ENCODE assay signal across 9 cellular contexts in genomic region chr19:50478901-50479715, GRCh38. TPM values are rescaled to one million over a fixed set of nuclear protein-coding genes. Genes with fewer than 3 reads are reported as not detected.
DNase-seq lines count a peak whose midpoint lies in the region; TF ChIP-seq lines count a peak whose summit lies in the region.
"Had no signal": no experiment of that assay in that cellular context is flagged by ENCODE, and none has a peak within 500 bp of the region (broad histone marks: within the 10 kb centered on the region; RNA-seq: fewer than 3 reads in every experiment).

No MANE protein-coding gene starts in this region.

- H3K9ac ChIP-seq in neuronal stem cell (ENCODE audit: low read depth, low read length, poor library complexity): peak overlapping the region; percentile 2

- H3K23ac ChIP-seq in neuronal stem cell (ENCODE audit: low read depth, low read length, poor library complexity): no peak overlapping the region

- H3K14ac ChIP-seq in neuronal stem cell (ENCODE audit: low read length): no peak overlapping the region

- peak; percentile 66 for TF ChIP-seq CTCF in astrocyte of the cerebellum (IDR thresholded peaks at IDR 0.05; ENCODE audit: low read depth, low read length, missing control alignments)

- no peak overlapping the region for H3K4ac ChIP-seq in neuronal stem cell (ENCODE audit: low read length)

- H3K36me3 ChIP-seq in neuronal stem cell (replicated peaks in 1 of 2; ENCODE audit: control insufficient read depth in 2 of 2, insufficient read depth in 2 of 2, low read length in 2 of 2): peaks cover 18 to 34% of the 10 kb centered on the region in 2 donors

- DNase-seq in NCI-H2227 (lab: John Stamatoyannopoulos, UW; ENCODE audit: unreplicated experiment): peak; percentile 3
- DNase-seq in NCI-H2227 treated with DMSO at 0.1 percent for 48 hours (lab: John Stamatoyannopoulos, UW): no peak
- DNase-seq in HuH-7.5 (ENCODE audit: low spot score): peak; percentile 89
- no peak for DNase-seq in astrocyte of the cerebellum (ENCODE audit: low read depth)
- no peak for DNase-seq in neuronal stem cell (ENCODE audit: low spot score)
- no peak for DNase-seq in activated CD4-positive, CD25-positive, alpha-beta regulatory T cell (lab: John Stamatoyannopoulos, UW)
- no peak for DNase-seq in retina
- no peak for DNase-seq in GDM1 (lab: John Stamatoyannopoulos, UW)

- H3K4me3 ChIP-seq in astrocyte of the cerebellum (ENCODE audit: low read depth, low read length) (no peak overlapping the region), neuronal stem cell (ENCODE audit: low read length in 2 of 2) (no peak overlapping the region)

- no peak overlapping the region for H2AK5ac ChIP-seq in neuronal stem cell (ENCODE audit: low read depth, low read length)

- no peak overlapping the region for H2AFZ ChIP-seq in neuronal stem cell (ENCODE audit: low read length)

- peaks cover 5 to 31% of the 10 kb centered on the region in 2 donors for H3K9me3 ChIP-seq in neuronal stem cell (replicated peaks in 1 of 2; ENCODE audit: control insufficient read depth in 2 of 2, insufficient read depth in 1 of 2, low read depth in 1 of 2, low read length in 2 of 2)

- peaks cover 5% of the 10 kb centered on the region for H3K79me1 ChIP-seq in neuronal stem cell (ENCODE audit: low read depth, low read length)

- H3K4me2 ChIP-seq in neuronal stem cell (ENCODE audit: insufficient read depth, low read length, poor library complexity, severe bottlenecking): no peak overlapping the region

- no peak overlapping the region for H2BK15ac ChIP-seq in neuronal stem cell (ENCODE audit: low read length)

- WGBS in neuronal stem cell (ENCODE audit: extremely low coverage in 2 of 2, insufficient read length in 2 of 2, insufficient replicate concordance in 1 of 2), 2 donors: no CpG with 5 or more reads among the region's 19 CpGs

- no peak overlapping the region for H2BK5ac ChIP-seq in neuronal stem cell (ENCODE audit: low read length)

- no peak overlapping the region for H3K27ac ChIP-seq in neuronal stem cell (replicated peaks; ENCODE audit: low read length)
- H3K27ac ChIP-seq: C4-2B had no signal

- no peak overlapping the region for H4K8ac ChIP-seq in neuronal stem cell (ENCODE audit: low read depth, low read length)

- in situ Hi-C loops in astrocyte of the cerebellum (cut with HindIII; ENCODE audit: low sequenced_read_pairs): no loop called here

- no peaks in the 10 kb centered on the region for H3K4me1 ChIP-seq in neuronal stem cell (ENCODE audit: control insufficient read depth in 2 of 2, insufficient read depth in 1 of 2, low read depth in 1 of 2, low read length in 2 of 2)

- no peak overlapping the region for H4K91ac ChIP-seq in neuronal stem cell (ENCODE audit: low read depth, low read length, poor library complexity)

- no peak overlapping the region for H2BK120ac ChIP-seq in neuronal stem cell (ENCODE audit: low read depth, low read length)

- H2BK12ac ChIP-seq in neuronal stem cell (ENCODE audit: low read length): no peak overlapping the region

- peaks cover 0 to 15% (median 0%) of the 10 kb centered on the region in 3 experiments for H3K27me3 ChIP-seq in neuronal stem cell (ENCODE audit: control insufficient read depth in 3 of 3, insufficient read depth in 3 of 3, low read depth in 1 of 3, low read length in 3 of 3)

- peak overlapping the region; percentile 27 for H3K18ac ChIP-seq in neuronal stem cell (ENCODE audit: low read length)

RNA-seq across cellular contexts. Expression of gene GARIN5A, which starts 2.5 kb away (rescaled TPM):
- 9.4 TPM for polyA plus RNA-seq in neuronal stem cell (2013, experiment 1 of 2)
- 8.0 TPM for polyA plus RNA-seq in neuronal stem cell (2013, experiment 2 of 2)

RNA-seq across cellular contexts. Expression of gene EMC10, which starts 2.8 kb away (rescaled TPM):
- polyA plus RNA-seq in neuronal stem cell (2013, experiment 1 of 2): 57.0 TPM
- 55.4 TPM for polyA plus RNA-seq in neuronal stem cell (2013, experiment 2 of 2)

RNA-seq across cellular contexts. Expression of gene JOSD2, which starts 31.9 kb away (rescaled TPM):
- polyA plus RNA-seq in neuronal stem cell (2013, experiment 1 of 2): 2.7 TPM
- 2.8 TPM for polyA plus RNA-seq in neuronal stem cell (2013, experiment 2 of 2)

RNA-seq across cellular contexts. Expression of gene ASPDH, which starts 34.6 kb away (rescaled TPM):
- polyA plus RNA-seq in neuronal stem cell (2013, experiment 1 of 2): not detected
- not detected for polyA plus RNA-seq in neuronal stem cell (2013, experiment 2 of 2)

RNA-seq across cellular contexts. Expression of gene MYBPC2, which starts 46.4 kb away (rescaled TPM):
- 1.0 TPM for polyA plus RNA-seq in neuronal stem cell (2013, experiment 1 of 2)
- polyA plus RNA-seq in neuronal stem cell (2013, experiment 2 of 2): 1.2 TPM

Comparison
In these comparisons a context has a peak if more than half of its experiments do, and no peak if none do; other contexts are left out.
1. DNase-seq: peak in NCI-H2227 (single experiment) and HuH-7.5 (single experiment); none in NCI-H2227 treated with DMSO at 0.1 percent for 48 hours (single experiment), astrocyte of the cerebellum (single experiment), neuronal stem cell (single experiment), activated CD4-positive, CD25-positive, alpha-beta regulatory T cell (0 of 4), retina (single experiment) and GDM1 (single experiment).